Comparison of ENCODE assay signal across 24 cellular contexts in the genomic region with DNA sequence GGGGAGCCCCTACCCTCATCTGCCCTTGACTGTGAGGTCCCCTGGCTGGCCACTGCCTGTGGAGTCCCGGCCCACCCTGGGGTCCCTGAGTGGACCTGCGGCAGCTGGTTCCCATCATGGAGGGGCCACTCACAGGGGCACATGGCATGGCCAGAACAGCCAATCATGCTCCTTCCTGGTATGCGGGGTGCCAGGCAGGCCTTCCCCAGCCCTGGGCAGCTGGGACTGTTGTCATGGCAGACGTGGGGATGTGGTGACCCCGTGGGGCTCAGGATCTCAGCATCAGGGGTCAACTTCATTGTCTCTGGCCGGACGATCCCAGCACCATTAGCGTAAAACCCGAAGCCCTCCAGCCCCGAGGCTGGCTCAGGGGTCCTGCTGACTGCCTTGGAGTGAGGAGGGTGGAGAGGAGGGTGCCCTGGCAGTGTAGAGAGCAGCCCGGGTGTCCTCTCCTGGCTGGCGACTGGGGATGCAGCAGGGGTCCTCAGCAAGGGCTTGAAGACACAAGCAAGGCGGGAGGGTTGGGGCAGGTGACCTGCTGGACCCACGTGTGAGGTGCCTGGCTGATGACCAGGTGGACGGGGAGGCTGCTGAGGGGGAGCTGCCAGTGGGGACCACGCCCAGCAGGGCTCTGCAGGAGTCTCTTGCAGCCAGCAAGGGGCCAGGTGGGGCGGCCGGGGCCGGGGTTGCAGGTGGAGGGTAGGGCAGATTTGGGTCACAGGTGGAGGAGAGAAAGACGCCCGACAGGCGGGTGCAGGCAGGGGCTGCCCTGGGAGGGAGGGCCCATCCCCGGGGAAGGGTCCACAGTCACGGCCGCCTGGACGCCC. TPM values are rescaled to one million over a fixed set of nuclear protein-coding genes. Genes with fewer than 3 reads are reported as not detected.
DNase-seq lines count a peak whose midpoint lies in the region; ATAC-seq and TF ChIP-seq lines count a peak whose summit lies in the region.
"Had no signal": no experiment of that assay in that cellular context is flagged by ENCODE, and none has a peak within 500 bp of the region (broad histone marks: within the 10 kb centered on the region; RNA-seq: fewer than 3 reads in every experiment).

No MANE protein-coding gene starts in this region.

- H3K14ac ChIP-seq in neuronal stem cell (ENCODE audit: low read length), result no peak overlapping the region

- H3K4me3 ChIP-seq in cardiac muscle cell (no peak overlapping the region), neuronal stem cell (ENCODE audit: low read length in 2 of 2) (no peak overlapping the region), testis (no peak overlapping the region)
- H3K4me3 ChIP-seq: thoracic aorta had no signal

- H2BK15ac ChIP-seq in neuronal stem cell (ENCODE audit: low read length), result no peak overlapping the region

- H3K36me3 ChIP-seq in cardiac muscle cell (peaks cover 3% of the 10 kb centered on the region), neuronal stem cell (replicated peaks in 1 of 2; ENCODE audit: control insufficient read depth in 2 of 2, insufficient read depth in 2 of 2, low read length in 2 of 2) (no peaks in the 10 kb centered on the region), testis (ENCODE audit: low read depth, missing control alignments) (no peaks in the 10 kb centered on the region)
- H3K36me3 ChIP-seq: thoracic aorta had no signal

- H3K4me1 ChIP-seq in cardiac muscle cell (ENCODE audit: low read depth), result no peaks in the 10 kb centered on the region
- peaks cover 0 to 2% of the 10 kb centered on the region in 2 donors for H3K4me1 ChIP-seq in neuronal stem cell (ENCODE audit: control insufficient read depth in 2 of 2, insufficient read depth in 1 of 2, low read depth in 1 of 2, low read length in 2 of 2)
- peaks cover 11% of the 10 kb centered on the region for H3K4me1 ChIP-seq in testis

- no CpG with 5 or more reads among the region's 26 CpGs for WGBS in neuronal stem cell (ENCODE audit: extremely low coverage in 2 of 2, insufficient read length in 2 of 2, insufficient replicate concordance in 1 of 2), 2 donors
- 89 to 92% methylated on average over 9 to 26 of the region's 26 CpGs for WGBS in testis, 2 donors

- H3K9ac ChIP-seq in neuronal stem cell (ENCODE audit: low read depth, low read length, poor library complexity), result no peak overlapping the region

- H3K4me1 Mint-ChIP-seq in T-helper 2 cell treated with Interferon-gamma antibody and Interleukin-4, amounts not matched to agents 5 μg/mL and 100 μg/mL, for 36 hours (ENCODE audit: low read depth), result no peaks in the 10 kb centered on the region
- H3K4me1 Mint-ChIP-seq: CD4-positive, CD25-positive, alpha-beta regulatory T cell had no signal

- H2AFZ ChIP-seq in neuronal stem cell (ENCODE audit: low read length), result no peak overlapping the region

- no peak overlapping the region for H3K4me2 ChIP-seq in neuronal stem cell (ENCODE audit: insufficient read depth, low read length, poor library complexity, severe bottlenecking)

- intact Hi-C loops in testis (cut with DNase I; ENCODE audit: low total_unique reads), result no loop called here

- H4K91ac ChIP-seq in neuronal stem cell (ENCODE audit: low read depth, low read length, poor library complexity), result no peak overlapping the region

- DNase-seq in NCI-H146 (lab: John Stamatoyannopoulos, UW), result peak; percentile 35
- DNase-seq in NCI-H146 treated with DMSO at 0.1 percent for 48 hours (lab: John Stamatoyannopoulos, UW; ENCODE audit: unreplicated experiment), result no peak
- DNase-seq in cardiac muscle cell (ENCODE audit: low read depth in 1 of 2, low spot score in 1 of 2), result no peak
- no peak for DNase-seq in neuronal stem cell (ENCODE audit: low spot score)
- no peak for DNase-seq in testis
- DNase-seq in superior temporal gyrus (ENCODE audit: extremely low spot score), result no peak
- no peak for DNase-seq in T-helper 2 cell treated with Interferon-gamma antibody and Interleukin-4, amounts not matched to agents 5 μg/mL and 100 μg/mL, for 36 hours (ENCODE audit: low spot score)
- DNase-seq: 8988T; activated CD4-positive, alpha-beta memory T cell treated with anti-CD3 and anti-CD28 coated beads for 36 hours; activated CD4-positive, CD25-positive, alpha-beta regulatory T cell treated with anti-CD3 and anti-CD28 coated beads, Interleukin-2, amount 50 U/mL, for 72 hours; activated CD8-positive, alpha-beta memory T cell treated with anti-CD3 and anti-CD28 coated beads, Interleukin-2, amount 50 U/mL, for 4 hours; CD4-positive, CD25-positive, alpha-beta regulatory T cell; cortex of kidney; NCI-H1092 treated with DMSO at 0.1 percent for 48 hours; NCI-H2029 treated with DMSO at 0.1 percent for 48 hours; NCI-H226; NCI-H69; stimulated activated CD4-positive, alpha-beta T cell treated with anti-CD3 and anti-CD28 coated beads, Interleukin-2, amount 100 ng/mL, for 48 hours had no signal

- no peaks in the 10 kb centered on the region for H3K36me3 Mint-ChIP-seq in T-helper 2 cell treated with Interferon-gamma antibody and Interleukin-4, amounts not matched to agents 5 μg/mL and 100 μg/mL, for 36 hours (ENCODE audit: low read depth)
- H3K36me3 Mint-ChIP-seq: activated CD4-positive, alpha-beta memory T cell treated with anti-CD3 and anti-CD28 coated beads for 36 hours; CD4-positive, CD25-positive, alpha-beta regulatory T cell had no signal

- no peak overlapping the region for H3K27ac Mint-ChIP-seq in T-helper 2 cell treated with Interferon-gamma antibody and Interleukin-4, amounts not matched to agents 5 μg/mL and 100 μg/mL, for 36 hours
- H3K27ac Mint-ChIP-seq: activated CD4-positive, alpha-beta memory T cell treated with anti-CD3 and anti-CD28 coated beads for 36 hours; CD4-positive, CD25-positive, alpha-beta regulatory T cell had no signal

- no peak overlapping the region for H2BK120ac ChIP-seq in neuronal stem cell (ENCODE audit: low read depth, low read length)

- H4K8ac ChIP-seq in neuronal stem cell (ENCODE audit: low read depth, low read length), result no peak overlapping the region

- no peaks in the 10 kb centered on the region for H3K27me3 Mint-ChIP-seq in T-helper 2 cell treated with Interferon-gamma antibody and Interleukin-4, amounts not matched to agents 5 μg/mL and 100 μg/mL, for 36 hours (ENCODE audit: low read depth)
- H3K27me3 Mint-ChIP-seq: activated CD4-positive, alpha-beta memory T cell treated with anti-CD3 and anti-CD28 coated beads for 36 hours; CD4-positive, CD25-positive, alpha-beta regulatory T cell had no signal

- no peak for TF ChIP-seq CTCF in cardiac muscle cell (IDR thresholded peaks at IDR 0.05; ENCODE audit: low read depth, low read length)
- TF ChIP-seq CTCF in testis (IDR thresholded peaks at IDR 0.05), result no peak

- H3K9me3 ChIP-seq in cardiac muscle cell (ENCODE audit: low read depth) (no peaks in the 10 kb centered on the region), neuronal stem cell (replicated peaks in 1 of 2; ENCODE audit: control insufficient read depth in 2 of 2, insufficient read depth in 1 of 2, low read depth in 1 of 2, low read length in 2 of 2) (peaks cover 0 to 9% of the 10 kb centered on the region in 2 donors), testis (no peaks in the 10 kb centered on the region)
- H3K9me3 ChIP-seq: thoracic aorta had no signal

- ATAC-seq in HG02763 (IDR thresholded peaks at IDR 0.05; ENCODE audit: unreplicated experiment), result no peak

- H3K79me1 ChIP-seq in neuronal stem cell (ENCODE audit: low read depth, low read length), result peaks cover 4% of the 10 kb centered on the region

- H2BK5ac ChIP-seq in neuronal stem cell (ENCODE audit: low read length), result no peak overlapping the region

- no peak overlapping the region for H2BK12ac ChIP-seq in neuronal stem cell (ENCODE audit: low read length)

- peak overlapping the region; percentile 70 for H2AK5ac ChIP-seq in neuronal stem cell (ENCODE audit: low read depth, low read length)

- H3K4ac ChIP-seq in neuronal stem cell (ENCODE audit: low read length), result no peak overlapping the region

- H3K27ac ChIP-seq in cardiac muscle cell, result peak overlapping the region; percentile 76
- no peak overlapping the region for H3K27ac ChIP-seq in neuronal stem cell (replicated peaks; ENCODE audit: low read length)
- peak overlapping the region; percentile 18 to 59 for H3K27ac ChIP-seq in testis
- H3K27ac ChIP-seq: thoracic aorta had no signal

- no peak overlapping the region for H3K4me3 Mint-ChIP-seq in T-helper 2 cell treated with Interferon-gamma antibody and Interleukin-4, amounts not matched to agents 5 μg/mL and 100 μg/mL, for 36 hours
- H3K4me3 Mint-ChIP-seq: activated CD4-positive, alpha-beta memory T cell treated with anti-CD3 and anti-CD28 coated beads for 36 hours; CD4-positive, CD25-positive, alpha-beta regulatory T cell had no signal

- no peaks in the 10 kb centered on the region for H3K27me3 ChIP-seq in cardiac muscle cell
- no peaks in the 10 kb centered on the region for H3K27me3 ChIP-seq in neuronal stem cell (ENCODE audit: control insufficient read depth in 3 of 3, insufficient read depth in 3 of 3, low read depth in 1 of 3, low read length in 3 of 3)
- no peaks in the 10 kb centered on the region for H3K27me3 ChIP-seq in testis

- peak overlapping the region; percentile 71 for H3K18ac ChIP-seq in neuronal stem cell (ENCODE audit: low read length)

- H3K23ac ChIP-seq in neuronal stem cell (ENCODE audit: low read depth, low read length, poor library complexity), result peak overlapping the region; percentile 85

- TF ChIP-seq POLR2A in testis (IDR thresholded peaks at IDR 0.05), result no peak

- H3K9me3 Mint-ChIP-seq in T-helper 2 cell treated with Interferon-gamma antibody and Interleukin-4, amounts not matched to agents 5 μg/mL and 100 μg/mL, for 36 hours, result no peaks in the 10 kb centered on the region
- H3K9me3 Mint-ChIP-seq: activated CD4-positive, alpha-beta memory T cell treated with anti-CD3 and anti-CD28 coated beads for 36 hours; CD4-positive, CD25-positive, alpha-beta regulatory T cell had no signal

RNA-seq across cellular contexts. Expression of gene TRIM11, which starts 45.1 kb away (rescaled TPM):
- total RNA-seq in cardiac muscle cell (32.4 and 43.2 TPM in 2 replicates), testis (10 to 100 TPM; 30.1 to 37.8 TPM)
- polyA plus RNA-seq in cardiac muscle cell (16.4 and 18.5 TPM in 2 replicates), testis (ENCODE audit: insufficient read depth, low read depth, low replicate concordance) (19.5 TPM)
- 13.5 TPM for polyA plus RNA-seq in neuronal stem cell (2013, experiment 1 of 2)
- polyA plus RNA-seq in neuronal stem cell (2013, experiment 2 of 2), result 13.3 TPM

RNA-seq across cellular contexts. Expression of gene TRIM17, which starts 55.1 kb away (rescaled TPM):
- 6.7 and 17.9 TPM in 2 replicates for total RNA-seq in cardiac muscle cell
- 11.8 and 15.0 TPM in 2 replicates for polyA plus RNA-seq in cardiac muscle cell
- polyA plus RNA-seq in neuronal stem cell (2013, experiment 1 of 2), result 4.1 TPM
- polyA plus RNA-seq in neuronal stem cell (2013, experiment 2 of 2), result 3.7 TPM
- total RNA-seq in testis, result 10 to 100 TPM; 21.4 to 33.6 TPM
- polyA plus RNA-seq in testis (ENCODE audit: insufficient read depth, low read depth, low replicate concordance), result 37.4 TPM
- total RNA-seq: M059J, mesenteric fat pad, myocyte, pulmonary artery endothelial cell had no signal
